8 cellular contexts compared by ENCODE assay signal in genomic region chrX:120468479-120468824, GRCh38. TPM values are rescaled to one million over a fixed set of nuclear protein-coding genes. Genes with fewer than 3 reads are reported as not detected.
DNase-seq lines count a peak whose midpoint lies in the region; ATAC-seq and TF ChIP-seq lines count a peak whose summit lies in the region.

No MANE protein-coding gene starts in this region.

- peak overlapping the region; percentile 92 to 98 (median 94) for H3K4me3 Mint-ChIP-seq in IgD-negative memory B cell
- H3K4me3 Mint-ChIP-seq in naive B cell = peak overlapping the region; percentile 82 to 97 (median 95)

- peaks cover 0 to 9% (median 5%) of the 10 kb centered on the region in 3 donors for H3K4me1 Mint-ChIP-seq in IgD-negative memory B cell
- H3K4me1 Mint-ChIP-seq in naive B cell = peaks cover 15 to 28% (median 18%) of the 10 kb centered on the region in 3 donors

- no peak for TF ChIP-seq CTCF in AG09309 (IDR thresholded peaks at IDR 0.05; ENCODE audit: control insufficient read depth, insufficient read depth, low read depth, low read length, missing control alignments)
- TF ChIP-seq CTCF in choroid plexus epithelial cell (conservative IDR thresholded peaks at IDR 0.05; ENCODE audit: low read depth, low read length) = no peak

- H3K27ac Mint-ChIP-seq in IgD-negative memory B cell (peak overlapping the region; percentile 55 to 91 (median 73)), naive B cell (peak overlapping the region in 5 of 6 donors; percentile 90 to 99 (median 96))

- H3K27me3 Mint-ChIP-seq in IgD-negative memory B cell (peaks cover 2% of the 10 kb centered on the region), naive B cell (peaks cover 0 to 5% (median 0%) of the 10 kb centered on the region in 3 donors)

- ATAC-seq in naive B cell (ENCODE audit: low read depth in 2 of 2) (no peak), HG02763 (IDR thresholded peaks at IDR 0.05; ENCODE audit: unreplicated experiment) (no peak), HG02884 (IDR thresholded peaks at IDR 0.05; ENCODE audit: unreplicated experiment) (no peak)

- H3K9me3 Mint-ChIP-seq in IgD-negative memory B cell (no peaks in the 10 kb centered on the region), naive B cell (peaks cover 0 to 1% (median 0%) of the 10 kb centered on the region in 7 donors)

- peak overlapping the region; percentile 62 for H3K4me3 ChIP-seq in AG09309 (ENCODE audit: control insufficient read depth, low read depth, low read length)
- peak overlapping the region; percentile 73 for H3K4me3 ChIP-seq in choroid plexus epithelial cell (ENCODE audit: low read depth, low read length)

- no peaks in the 10 kb centered on the region for H3K36me3 Mint-ChIP-seq in IgD-negative memory B cell
- no peaks in the 10 kb centered on the region for H3K36me3 Mint-ChIP-seq in naive B cell

- no peak for DNase-seq in AG09309 (ENCODE audit: low read depth)
- no peak for DNase-seq in choroid plexus epithelial cell (ENCODE audit: low read depth)
- no peak for DNase-seq in naive B cell
- no peak for DNase-seq in 8988T
- DNase-seq in dermis blood vessel endothelial cell = no peak

RNA-seq across cellular contexts. Expression of gene LAMP2, which starts 0.6 kb away (rescaled TPM):
- 49.0 TPM for polyA plus RNA-seq in IgD-negative memory B cell
- polyA plus RNA-seq in naive B cell (ENCODE audit: low read depth in 6 of 6) = 100 to 1,000 TPM in 1 of 6 donors, 10 to 100 TPM in 5; 72.9 to 142 (median 79.6) TPM
- total RNA-seq in dermis blood vessel endothelial cell = 125 and 139 TPM in 2 replicates
